9 cellular contexts compared by ENCODE assay signal in genomic region chr10:22620140-22620857, GRCh38.
DNase-seq lines count a peak whose midpoint lies in the region; ATAC-seq, FAIRE-seq and TF ChIP-seq lines count a peak whose summit lies in the region.
"Had no signal": no experiment of that assay in that cellular context is flagged by ENCODE, and none has a peak within 500 bp of the region (broad histone marks: within the 10 kb centered on the region; RNA-seq: fewer than 3 reads in every experiment).

No MANE protein-coding gene starts in this region.

- no TSS peak for BruUV-seq in Calu3 (replicated peaks; lab: Mats Ljungman, UMichigan)

- ATAC-seq in natural killer cell, result no peak
- ATAC-seq in HG02588 (IDR thresholded peaks at IDR 0.05; ENCODE audit: unreplicated experiment), result no peak
- no peak for ATAC-seq in GM19035 (IDR thresholded peaks at IDR 0.05; ENCODE audit: unreplicated experiment)

- H3F3A ChIP-seq in MM.1S (ENCODE audit: insufficient read depth, low read length), result no peaks in the 10 kb centered on the region

- intact Hi-C loops in Calu3 (cut with micrococcal nuclease; ENCODE audit: unreplicated experiment) (loop anchor here (10.0 kb wide), 1 partner anchor 205 kb away; no protein-coding TSS in a partner anchor), natural killer cell (cut with micrococcal nuclease) (no loop called here)

- peaks cover 7% of the 10 kb centered on the region; the same call in 1 of the 2 replicates for H3K4me1 ChIP-seq in MM.1S (ENCODE audit: low read length)

- H3K27ac ChIP-seq in MM.1S (ENCODE audit: low read length), result no peak overlapping the region
- H3K27ac ChIP-seq: KMS-11 had no signal

- peaks cover 50% of the 10 kb centered on the region for H3K4me1 Mint-ChIP-seq in Calu3 (ENCODE audit: low read depth, unreplicated experiment)
- peaks cover 90 to 91% of the 10 kb centered on the region in 2 donors for H3K4me1 Mint-ChIP-seq in natural killer cell

- H3K9me3 ChIP-seq in MM.1S (replicated peaks; ENCODE audit: insufficient read depth, low read length), result no peaks in the 10 kb centered on the region

- H3K4me3 Mint-ChIP-seq in Calu3 (ENCODE audit: low read depth, unreplicated experiment), result no peak overlapping the region
- H3K4me3 Mint-ChIP-seq in natural killer cell, result peak overlapping the region; percentile 63

- DNase-seq in Calu3 (peak; percentile 60), NCI-H446 (lab: John Stamatoyannopoulos, UW) (peak; percentile 86 to 94), natural killer cell (no peak), MM.1S (no peak), GF-D8 (lab: John Stamatoyannopoulos, UW) (no peak)

- H3K27me3 Mint-ChIP-seq in Calu3 (ENCODE audit: unreplicated experiment) (no peaks in the 10 kb centered on the region), natural killer cell (ENCODE audit: low read depth in 2 of 2) (no peaks in the 10 kb centered on the region)

- TF ChIP-seq CTCF in Calu3 (IDR thresholded peaks at IDR 0.05; ENCODE audit: unreplicated experiment) (no peak), natural killer cell (IDR thresholded peaks at IDR 0.05) (no peak), MM.1S (IDR thresholded peaks at IDR 0.05; ENCODE audit: low read length) (no peak)

- no peak overlapping the region for H2AFZ ChIP-seq in MM.1S (ENCODE audit: low read length)

- no peaks in the 10 kb centered on the region for H3K36me3 ChIP-seq in MM.1S (replicated peaks; ENCODE audit: insufficient read depth, low read length)

- peak; percentile 4 for FAIRE-seq in endometrium (lab: Jason Lieb, UNC)

- no peak overlapping the region for H3K9ac ChIP-seq in MM.1S (ENCODE audit: low read length)
- H3K9ac ChIP-seq: KMS-11 had no signal

- H3K36me3 Mint-ChIP-seq in Calu3 (ENCODE audit: insufficient read depth, unreplicated experiment) (peaks cover 10% of the 10 kb centered on the region), natural killer cell (no peaks in the 10 kb centered on the region)

- H3K4me2 ChIP-seq in MM.1S (ENCODE audit: low read depth, low read length), result no peak overlapping the region

- no peaks in the 10 kb centered on the region for H4K20me1 ChIP-seq in MM.1S (ENCODE audit: insufficient read depth, low read length)

- H3K27me3 ChIP-seq in MM.1S (replicated peaks; ENCODE audit: insufficient read depth, low read length), result no peaks in the 10 kb centered on the region

- H3K27ac Mint-ChIP-seq in Calu3 (ENCODE audit: unreplicated experiment), result peak overlapping the region; percentile 29
- H3K27ac Mint-ChIP-seq in natural killer cell, result peak overlapping the region; percentile 99

- CTCF ChIA-PET in Calu3 (lab: Charles Lee), result interaction anchor here (0.6 to 1.3 kb wide), 3 partner anchors 35 to 203 kb away, joined by 5 read pairs; no protein-coding TSS in a partner anchor

- H3K4me3 ChIP-seq in MM.1S (ENCODE audit: low read length), result no peak overlapping the region

- H3K9me3 Mint-ChIP-seq in Calu3 (ENCODE audit: low read depth, unreplicated experiment) (no peaks in the 10 kb centered on the region), natural killer cell (no peaks in the 10 kb centered on the region)

- peaks cover 82% of the 10 kb centered on the region for H3K79me2 ChIP-seq in MM.1S (ENCODE audit: low read length)

- H3K9me2 ChIP-seq in MM.1S (replicated peaks; ENCODE audit: insufficient read depth, low read length), result no peaks in the 10 kb centered on the region

Comparison
In these comparisons a context has a peak if more than half of its experiments do, and no peak if none do; other contexts are left out.
1. DNase-seq: peak in Calu3 (single experiment) and NCI-H446 (2 of 2); none in natural killer cell (single experiment), MM.1S (single experiment) and GF-D8 (single experiment).